In the genomic region with DNA sequence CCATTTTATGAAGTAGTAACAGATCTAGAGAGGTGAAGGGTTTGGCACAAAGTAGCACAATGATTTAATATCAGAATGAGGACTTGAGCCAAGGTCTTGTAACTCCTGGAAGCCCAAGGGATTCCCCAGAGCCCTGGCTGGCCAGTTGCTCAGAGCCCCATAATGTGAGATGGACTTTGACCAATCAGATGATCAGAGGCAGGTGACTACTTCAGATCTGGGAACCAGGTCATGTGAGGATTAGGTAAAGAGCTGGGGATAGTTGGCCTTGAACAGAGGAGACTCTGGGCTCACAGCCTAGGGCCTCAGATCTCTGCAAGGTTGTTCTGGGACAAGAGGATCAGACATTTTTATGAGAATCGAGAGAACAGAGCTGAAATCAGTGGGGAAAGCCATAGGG, we compare ENCODE assay signal across 27 cellular contexts. TPM values are rescaled to one million over a fixed set of nuclear protein-coding genes. Genes with fewer than 3 reads are reported as not detected.
DNase-seq lines count a peak whose midpoint lies in the region; ATAC-seq and TF ChIP-seq lines count a peak whose summit lies in the region.
"Had no signal": no experiment of that assay in that cellular context is flagged by ENCODE, and none has a peak within 500 bp of the region (broad histone marks: within the 10 kb centered on the region; RNA-seq: fewer than 3 reads in every experiment).

No MANE protein-coding gene starts in this region.

- H3K9me3 ChIP-seq in right lobe of liver (no peaks in the 10 kb centered on the region), Karpas-422 (ENCODE audit: low read length) (no peaks in the 10 kb centered on the region)
- H3K9me3 ChIP-seq: A549, vagina had no signal

- no peak overlapping the region for H3K4me2 ChIP-seq in Karpas-422 (ENCODE audit: low read depth, low read length, poor library complexity, severe bottlenecking)
- H3K4me2 ChIP-seq: A549, smooth muscle cell had no signal

- H3K79me2 ChIP-seq in Karpas-422 (ENCODE audit: low read length): no peaks in the 10 kb centered on the region

- H3K36me3 Mint-ChIP-seq in activated CD8-positive, alpha-beta T cell treated with anti-CD3 and anti-CD28 coated beads for 36 hours (ENCODE audit: low read depth): peaks cover 16% of the 10 kb centered on the region
- peaks cover 7% of the 10 kb centered on the region for H3K36me3 Mint-ChIP-seq in activated CD8-positive, alpha-beta T cell treated with anti-CD3 and anti-CD28 coated beads, Interleukin-2, amount 10 ng/mL, durations not matched to agents 7 days and 5 days (ENCODE audit: low read depth)
- H3K36me3 Mint-ChIP-seq in activated B cell treated with CpG ODN at 0.5 μM for 24 hours (ENCODE audit: low read depth): peaks cover 63% of the 10 kb centered on the region
- peaks cover 60% of the 10 kb centered on the region for H3K36me3 Mint-ChIP-seq in stimulated activated memory B cell treated with anti-CD40 and anti-IgM and Interleukin-4, amounts not matched to agents 10 μg/mL and 1 μg/mL and 100 μg/mL, for 72 hours
- H3K36me3 Mint-ChIP-seq: natural killer cell treated with Interleukin-12 subunit alpha and Interleukin-12 subunit beta and Interleukin-15 and Interleukin-18, amount 100 ng/mL, for 72 hours had no signal

- H3K4me3 ChIP-seq in right lobe of liver (no peak overlapping the region), Karpas-422 (ENCODE audit: low read length) (no peak overlapping the region)
- H3K4me3 ChIP-seq: A549; BLaER1 treated with 17β-estradiol and CSF1 and Interleukin-3, amounts not matched to agents 10 nM and 100 nM; lung; smooth muscle cell; vagina had no signal

- H3K9me3 Mint-ChIP-seq in activated CD8-positive, alpha-beta T cell treated with anti-CD3 and anti-CD28 coated beads for 36 hours: no peaks in the 10 kb centered on the region
- H3K9me3 Mint-ChIP-seq in activated CD8-positive, alpha-beta T cell treated with anti-CD3 and anti-CD28 coated beads, Interleukin-2, amount 10 ng/mL, durations not matched to agents 7 days and 5 days (ENCODE audit: insufficient read depth): no peaks in the 10 kb centered on the region
- H3K9me3 Mint-ChIP-seq in activated B cell treated with CpG ODN at 0.5 μM for 24 hours: no peaks in the 10 kb centered on the region
- no peaks in the 10 kb centered on the region for H3K9me3 Mint-ChIP-seq in stimulated activated memory B cell treated with anti-CD40 and anti-IgM and Interleukin-4, amounts not matched to agents 10 μg/mL and 1 μg/mL and 100 μg/mL, for 72 hours
- H3K9me3 Mint-ChIP-seq: activated naive CD4-positive, alpha-beta T cell treated with anti-CD3 and anti-CD28 coated beads for 36 hours; immature natural killer cell; natural killer cell treated with Interleukin-12 subunit alpha and Interleukin-12 subunit beta and Interleukin-15 and Interleukin-18, amount 100 ng/mL, for 72 hours had no signal

- H3K9ac ChIP-seq in Karpas-422 (ENCODE audit: low read length): no peak overlapping the region
- H3K9ac ChIP-seq: BLaER1 treated with 17β-estradiol and CSF1 and Interleukin-3, amounts not matched to agents 10 nM and 100 nM had no signal

- TF ChIP-seq POLR2A in right lobe of liver (IDR thresholded peaks at IDR 0.05): no peak

- H3K4me1 Mint-ChIP-seq in activated CD8-positive, alpha-beta T cell treated with anti-CD3 and anti-CD28 coated beads for 36 hours (ENCODE audit: low read depth): peaks cover 11% of the 10 kb centered on the region
- no peaks in the 10 kb centered on the region for H3K4me1 Mint-ChIP-seq in activated CD8-positive, alpha-beta T cell treated with anti-CD3 and anti-CD28 coated beads, Interleukin-2, amount 10 ng/mL, durations not matched to agents 7 days and 5 days (ENCODE audit: low read depth)
- H3K4me1 Mint-ChIP-seq in activated B cell treated with CpG ODN at 0.5 μM for 24 hours: peaks cover 25% of the 10 kb centered on the region
- peaks cover 10% of the 10 kb centered on the region for H3K4me1 Mint-ChIP-seq in stimulated activated memory B cell treated with anti-CD40 and anti-IgM and Interleukin-4, amounts not matched to agents 10 μg/mL and 1 μg/mL and 100 μg/mL, for 72 hours

- H3K4me3 Mint-ChIP-seq in activated CD8-positive, alpha-beta T cell treated with anti-CD3 and anti-CD28 coated beads for 36 hours: no peak overlapping the region
- no peak overlapping the region for H3K4me3 Mint-ChIP-seq in activated CD8-positive, alpha-beta T cell treated with anti-CD3 and anti-CD28 coated beads, Interleukin-2, amount 10 ng/mL, durations not matched to agents 7 days and 5 days
- H3K4me3 Mint-ChIP-seq in activated B cell treated with CpG ODN at 0.5 μM for 24 hours: no peak overlapping the region
- no peak overlapping the region for H3K4me3 Mint-ChIP-seq in stimulated activated memory B cell treated with anti-CD40 and anti-IgM and Interleukin-4, amounts not matched to agents 10 μg/mL and 1 μg/mL and 100 μg/mL, for 72 hours
- H3K4me3 Mint-ChIP-seq: activated naive CD4-positive, alpha-beta T cell treated with anti-CD3 and anti-CD28 coated beads for 36 hours; immature natural killer cell; natural killer cell treated with Interleukin-12 subunit alpha and Interleukin-12 subunit beta and Interleukin-15 and Interleukin-18, amount 100 ng/mL, for 72 hours had no signal

- H3K36me3 ChIP-seq in right lobe of liver (no peaks in the 10 kb centered on the region), Karpas-422 (ENCODE audit: insufficient read depth, low read length) (no peaks in the 10 kb centered on the region)
- H3K36me3 ChIP-seq: vagina had no signal

- H4K20me1 ChIP-seq in Karpas-422 (ENCODE audit: insufficient read depth, low read depth, low read length): no peaks in the 10 kb centered on the region
- H4K20me1 ChIP-seq: BLaER1 treated with 17β-estradiol and CSF1 and Interleukin-3, amounts not matched to agents 10 nM and 100 nM had no signal

- CTCF ChIA-PET in activated CD8-positive, alpha-beta T cell treated with anti-CD3 and anti-CD28 coated beads for 36 hours (lab: Charles Lee): interaction anchor here (1.0 kb wide), 1 partner anchor 8 kb away, joined by 3 read pairs; no protein-coding TSS in a partner anchor
- CTCF ChIA-PET in activated CD8-positive, alpha-beta T cell treated with anti-CD3 and anti-CD28 coated beads, Interleukin-2, amount 10 ng/mL, durations not matched to agents 7 days and 5 days (lab: Charles Lee): interaction anchor here (1.1 kb wide), 1 partner anchor 16 kb away, joined by 5 read pairs; no protein-coding TSS in a partner anchor
- CTCF ChIA-PET in activated B cell treated with CpG ODN at 0.5 μM for 24 hours (lab: Charles Lee): no interaction called here

- H3K4me1 ChIP-seq in right lobe of liver (peaks cover 0 to 17% (median 0%) of the 10 kb centered on the region in 4 donors), Karpas-422 (ENCODE audit: low read length) (no peaks in the 10 kb centered on the region)
- H3K4me1 ChIP-seq: vagina had no signal

- no peaks in the 10 kb centered on the region for H3K27me3 Mint-ChIP-seq in activated CD8-positive, alpha-beta T cell treated with anti-CD3 and anti-CD28 coated beads for 36 hours
- no peaks in the 10 kb centered on the region for H3K27me3 Mint-ChIP-seq in activated CD8-positive, alpha-beta T cell treated with anti-CD3 and anti-CD28 coated beads, Interleukin-2, amount 10 ng/mL, durations not matched to agents 7 days and 5 days (ENCODE audit: low read depth)
- no peaks in the 10 kb centered on the region for H3K27me3 Mint-ChIP-seq in activated B cell treated with CpG ODN at 0.5 μM for 24 hours
- H3K27me3 Mint-ChIP-seq in stimulated activated memory B cell treated with anti-CD40 and anti-IgM and Interleukin-4, amounts not matched to agents 10 μg/mL and 1 μg/mL and 100 μg/mL, for 72 hours: no peaks in the 10 kb centered on the region
- H3K27me3 Mint-ChIP-seq: natural killer cell treated with Interleukin-12 subunit alpha and Interleukin-12 subunit beta and Interleukin-15 and Interleukin-18, amount 100 ng/mL, for 72 hours had no signal

- peak overlapping the region; percentile 31 for H3K27ac Mint-ChIP-seq in activated CD8-positive, alpha-beta T cell treated with anti-CD3 and anti-CD28 coated beads for 36 hours
- no peak overlapping the region for H3K27ac Mint-ChIP-seq in activated CD8-positive, alpha-beta T cell treated with anti-CD3 and anti-CD28 coated beads, Interleukin-2, amount 10 ng/mL, durations not matched to agents 7 days and 5 days
- peak overlapping the region; percentile 71 for H3K27ac Mint-ChIP-seq in activated B cell treated with CpG ODN at 0.5 μM for 24 hours
- peak overlapping the region; percentile 17 for H3K27ac Mint-ChIP-seq in stimulated activated memory B cell treated with anti-CD40 and anti-IgM and Interleukin-4, amounts not matched to agents 10 μg/mL and 1 μg/mL and 100 μg/mL, for 72 hours
- H3K27ac Mint-ChIP-seq: activated naive CD4-positive, alpha-beta T cell treated with anti-CD3 and anti-CD28 coated beads for 36 hours; natural killer cell treated with Interleukin-12 subunit alpha and Interleukin-12 subunit beta and Interleukin-15 and Interleukin-18, amount 100 ng/mL, for 72 hours; progenitor cell of endocrine pancreas had no signal

- H3K27ac ChIP-seq in right lobe of liver (peak overlapping the region in 2 of 3 donors; percentile 22 to 58), Karpas-422 (ENCODE audit: low read length) (no peak overlapping the region)
- H3K27ac ChIP-seq: A549, HL-60, vagina had no signal

- no peak overlapping the region for H2AFZ ChIP-seq in Karpas-422 (ENCODE audit: low read length)

- no peak for ATAC-seq in activated CD8-positive, alpha-beta T cell treated with anti-CD3 and anti-CD28 coated beads for 36 hours
- no peak for ATAC-seq in activated CD8-positive, alpha-beta T cell treated with anti-CD3 and anti-CD28 coated beads, Interleukin-2, amount 10 ng/mL, durations not matched to agents 7 days and 5 days
- no peak for ATAC-seq in activated B cell treated with CpG ODN at 0.5 μM for 24 hours (ENCODE audit: low read depth)
- ATAC-seq in right lobe of liver: peak; percentile 93 to 98 (median 96)
- ATAC-seq in stimulated activated memory B cell treated with anti-CD40 and anti-IgM and Interleukin-4, amounts not matched to agents 10 μg/mL and 1 μg/mL and 100 μg/mL, for 72 hours: no peak
- ATAC-seq: A549; natural killer cell treated with Interleukin-12 subunit alpha and Interleukin-12 subunit beta and Interleukin-15 and Interleukin-18, amount 100 ng/mL, for 72 hours had no signal

- intact Hi-C loops in activated CD8-positive, alpha-beta T cell treated with anti-CD3 and anti-CD28 coated beads for 36 hours (cut with micrococcal nuclease): loop anchor here (10.0 kb wide), 1 partner anchor 247 kb away; the partner anchor contains the start of genes ORC1 and PRPF38A
- intact Hi-C loops in activated B cell treated with CpG ODN at 0.5 μM for 24 hours (cut with micrococcal nuclease) (no loop called here), right lobe of liver (cut with DNase I) (no loop called here)

- no peak for TF ChIP-seq CTCF in activated CD8-positive, alpha-beta T cell treated with anti-CD3 and anti-CD28 coated beads for 36 hours (IDR thresholded peaks at IDR 0.05)
- TF ChIP-seq CTCF in activated B cell treated with CpG ODN at 0.5 μM for 24 hours (IDR thresholded peaks at IDR 0.05) (no peak), right lobe of liver (IDR thresholded peaks at IDR 0.05) (no peak)

- DNase-seq in activated CD8-positive, alpha-beta T cell treated with anti-CD3 and anti-CD28 coated beads for 36 hours: no peak
- no peak for DNase-seq in activated CD8-positive, alpha-beta T cell treated with anti-CD3 and anti-CD28 coated beads, Interleukin-2, amount 10 ng/mL, durations not matched to agents 7 days and 5 days
- DNase-seq in activated B cell treated with CpG ODN at 0.5 μM for 24 hours (no peak), right lobe of liver (peak; percentile 41 to 78 (median 69)), kidney glomerular epithelial cell (lab: John Stamatoyannopoulos, UW) (no peak), NCI-H69 (lab: John Stamatoyannopoulos, UW) (no peak), Karpas-422 (no peak)
- DNase-seq: activated CD4-positive, alpha-beta T cell treated with anti-CD3 and anti-CD28 coated beads, Interleukin-2, amount 50 U/mL, for 48 hours; activated naive CD4-positive, alpha-beta T cell treated with anti-CD3 and anti-CD28 coated beads for 36 hours; activated T-cell treated with anti-CD3 and anti-CD28 coated beads, Interleukin-2, amount 50 U/mL, for 1 hour; DMS153; immature natural killer cell; NCI-H1930; NCI-H345; RPMI8226; stimulated activated CD4-positive, alpha-beta T cell treated with anti-CD3 and anti-CD28 coated beads, Interleukin-4, amount 100 ng/mL, for 24 hours; substantia nigra; SW 1271 had no signal

- H3K9me2 ChIP-seq in Karpas-422 (replicated peaks; ENCODE audit: insufficient read depth, low read length): no peaks in the 10 kb centered on the region

- 17% methylated on average over 1 of the region's 1 CpG for WGBS in right lobe of liver (ENCODE audit: insufficient coverage, low coverage, low lambda C conversion rate, missing lambda C conversion rate)

- POLR2A ChIA-PET in activated CD8-positive, alpha-beta T cell treated with anti-CD3 and anti-CD28 coated beads for 36 hours (lab: Charles Lee): interaction anchor here (1.0 to 1.2 kb wide), 3 partner anchors 10 to 42 kb away, joined by 3 read pairs; no protein-coding TSS in a partner anchor
- POLR2A ChIA-PET in activated CD8-positive, alpha-beta T cell treated with anti-CD3 and anti-CD28 coated beads, Interleukin-2, amount 10 ng/mL, durations not matched to agents 7 days and 5 days (lab: Charles Lee): interaction anchor here (1.0 kb wide), 1 partner anchor 247 kb away, joined by 3 read pairs; the partner anchor contains the start of gene PRPF38A
- POLR2A ChIA-PET in activated B cell treated with CpG ODN at 0.5 μM for 24 hours (lab: Charles Lee): interaction anchor here (1.0 to 2.4 kb wide), 2 partner anchors 11 to 107 kb away, joined by 4 to 13 read pairs; no protein-coding TSS in a partner anchor

- H3K27me3 ChIP-seq in right lobe of liver (no peaks in the 10 kb centered on the region), Karpas-422 (ENCODE audit: low read length) (no peaks in the 10 kb centered on the region)
- H3K27me3 ChIP-seq: BLaER1 treated with 17β-estradiol and CSF1 and Interleukin-3, amounts not matched to agents 10 nM and 100 nM; vagina had no signal

RNA-seq across cellular contexts. Expression of gene SHISAL2A, which starts 18.9 kb away (rescaled TPM):
- 10 to 100 TPM; 14.6 to 16.2 TPM for total RNA-seq in activated CD8-positive, alpha-beta T cell treated with anti-CD3 and anti-CD28 coated beads for 36 hours
- 1 to 10 TPM; 7.9 to 8.6 TPM for total RNA-seq in activated CD8-positive, alpha-beta T cell treated with anti-CD3 and anti-CD28 coated beads, Interleukin-2, amount 10 ng/mL, durations not matched to agents 7 days and 5 days
- total RNA-seq in activated B cell treated with CpG ODN at 0.5 μM for 24 hours: 36.8 and 44.2 TPM in 2 replicates
- not detected for total RNA-seq in right lobe of liver
- not detected in 2 replicates for total RNA-seq in Karpas-422 (2014; rRNA removed; shearing (Covaris generic); ENCODE audit: low replicate concordance)

RNA-seq across cellular contexts. Expression of gene COA7, which starts 46.2 kb away (rescaled TPM):
- total RNA-seq in activated CD8-positive, alpha-beta T cell treated with anti-CD3 and anti-CD28 coated beads for 36 hours: 10 to 100 TPM; 16.3 to 17.6 TPM
- total RNA-seq in activated CD8-positive, alpha-beta T cell treated with anti-CD3 and anti-CD28 coated beads, Interleukin-2, amount 10 ng/mL, durations not matched to agents 7 days and 5 days: 10 to 100 TPM; 16.5 to 17.0 TPM
- total RNA-seq in activated B cell treated with CpG ODN at 0.5 μM for 24 hours (23.5 and 23.6 TPM in 2 replicates), right lobe of liver (10 to 100 TPM; 13.6 to 17.8 (median 15.8) TPM)
- total RNA-seq in Karpas-422 (2014; rRNA removed; shearing (Covaris generic); ENCODE audit: low replicate concordance): 10.8 and 11.3 TPM in 2 replicates

RNA-seq across cellular contexts. Expression of gene GPX7, which starts 49.7 kb away (rescaled TPM):
- 10 to 100 TPM; 21.5 TPM for total RNA-seq in activated CD8-positive, alpha-beta T cell treated with anti-CD3 and anti-CD28 coated beads for 36 hours
- 10 to 100 TPM; 10.0 to 10.4 TPM for total RNA-seq in activated CD8-positive, alpha-beta T cell treated with anti-CD3 and anti-CD28 coated beads, Interleukin-2, amount 10 ng/mL, durations not matched to agents 7 days and 5 days
- total RNA-seq in activated B cell treated with CpG ODN at 0.5 μM for 24 hours (20.9 and 22.4 TPM in 2 replicates), right lobe of liver (1 to 10 TPM; 1.6 to 4.3 (median 2.7) TPM)
- 90.5 and 90.8 TPM in 2 replicates for total RNA-seq in Karpas-422 (2014; rRNA removed; shearing (Covaris generic); ENCODE audit: low replicate concordance)

Comparison
In these comparisons a context has a peak if more than half of its experiments do, and no peak if none do; other contexts are left out.
1. ATAC-seq: peak in right lobe of liver (4 of 4); none in activated CD8-positive, alpha-beta T cell treated with anti-CD3 and anti-CD28 coated beads for 36 hours (single experiment), activated CD8-positive, alpha-beta T cell treated with anti-CD3 and anti-CD28 coated beads, Interleukin-2, amount 10 ng/mL, durations not matched to agents 7 days and 5 days (single experiment), activated B cell treated with CpG ODN at 0.5 μM for 24 hours (single experiment) and stimulated activated memory B cell treated with anti-CD40 and anti-IgM and Interleukin-4, amounts not matched to agents 10 μg/mL and 1 μg/mL and 100 μg/mL, for 72 hours (single experiment).
2. DNase-seq: peak in right lobe of liver (3 of 3); none in activated CD8-positive, alpha-beta T cell treated with anti-CD3 and anti-CD28 coated beads for 36 hours (single experiment), activated CD8-positive, alpha-beta T cell treated with anti-CD3 and anti-CD28 coated beads, Interleukin-2, amount 10 ng/mL, durations not matched to agents 7 days and 5 days (single experiment), activated B cell treated with CpG ODN at 0.5 μM for 24 hours (single experiment), kidney glomerular epithelial cell (single experiment), NCI-H69 (single experiment) and Karpas-422 (single experiment).